21 cellular contexts compared by ENCODE assay signal in the genomic region with DNA sequence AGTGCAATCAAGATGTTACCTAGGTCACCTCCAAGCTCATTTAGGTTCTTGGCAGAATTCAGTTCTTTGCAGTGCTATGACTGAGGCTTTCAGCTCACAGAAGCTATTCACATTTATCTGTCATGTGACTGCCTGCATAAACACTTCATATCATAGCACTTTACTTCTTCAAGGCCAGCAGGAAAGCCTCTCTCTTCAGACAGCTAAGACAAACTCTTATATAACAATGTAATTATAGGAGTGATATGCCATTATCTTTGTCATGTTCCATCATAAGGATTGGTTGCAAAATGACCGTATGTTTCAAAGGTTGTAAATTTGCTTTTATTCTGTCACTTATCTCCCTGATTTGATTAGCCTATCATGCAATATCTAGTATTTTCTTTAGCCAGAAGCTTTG.
"Had no signal": no experiment of that assay in that cellular context is flagged by ENCODE, and none has a peak within 500 bp of the region (broad histone marks: within the 10 kb centered on the region; RNA-seq: fewer than 3 reads in every experiment).

No MANE protein-coding gene starts in this region.

- H3K4me3 ChIP-seq: esophagus squamous epithelium, gastrocnemius medialis, spleen, testis, uterus had no signal

- H3K27ac ChIP-seq: esophagus squamous epithelium, gastrocnemius medialis, spleen, testis, uterus had no signal

- H3K36me3 ChIP-seq: esophagus squamous epithelium, gastrocnemius medialis, spleen, uterus had no signal

- ATAC-seq: activated T-cell treated with anti-CD3 and anti-CD28 coated beads, Interleukin-2, amount 50 U/mL, for 72 hours; gastrocnemius medialis; left ventricle myocardium superior; naive thymus-derived CD8-positive, alpha-beta T cell had no signal

- DNase-seq: activated CD4-positive, alpha-beta memory T cell treated with anti-CD3 and anti-CD28 coated beads for 36 hours; activated CD4-positive, alpha-beta T cell treated with anti-CD3 and anti-CD28 coated beads for 48 hours; activated effector memory CD4-positive, alpha-beta T cell treated with Interleukin-2 at 50 U/mL for 16 hours; activated naive CD4-positive, alpha-beta T cell treated with anti-CD3 and anti-CD28 coated beads, Interleukin-2, amount 10 ng/mL, durations not matched to agents 7 days and 5 days; activated T-cell treated with anti-CD3 and anti-CD28 coated beads, Interleukin-2, amount 50 U/mL, for 72 hours; amygdala; cortex of kidney; endodermal cell; esophagus squamous epithelium; gastrocnemius medialis; hypothalamus; left ventricle myocardium superior; mammary epithelial cell; naive thymus-derived CD8-positive, alpha-beta T cell; retina; spleen; stimulated activated CD4-positive, alpha-beta T cell treated with anti-CD3 and anti-CD28 coated beads, Interleukin-4, amount 100 ng/mL, for 1 hour; stimulated activated naive CD4-positive, alpha-beta T cell; testis; trophoblast cell; uterus had no signal

- H3K27me3 ChIP-seq: esophagus squamous epithelium, gastrocnemius medialis, spleen, testis, uterus had no signal

- H3K9me3 ChIP-seq: esophagus squamous epithelium, gastrocnemius medialis, spleen, testis, uterus had no signal
